In genomic region chr11:12141283-12141682, GRCh38 we compare ENCODE assay signal across 11 cellular contexts. TPM values are rescaled to one million over a fixed set of nuclear protein-coding genes. Genes with fewer than 3 reads are reported as not detected.
DNase-seq lines count a peak whose midpoint lies in the region; ATAC-seq and TF ChIP-seq lines count a peak whose summit lies in the region.
"Had no signal": no experiment of that assay in that cellular context is flagged by ENCODE, and none has a peak within 500 bp of the region (broad histone marks: within the 10 kb centered on the region; RNA-seq: fewer than 3 reads in every experiment).

No MANE protein-coding gene starts in this region.

- peak overlapping the region; percentile 83 for H3K27ac Mint-ChIP-seq in activated T-helper 17 cell treated with anti-CD3 and anti-CD28 coated beads, Interleukin-2, amount 50 U/mL, for 72 hours
- H3K27ac Mint-ChIP-seq: progenitor cell of endocrine pancreas had no signal

- no peaks in the 10 kb centered on the region for H3K9me3 ChIP-seq in BLaER1 treated with 17β-estradiol and CSF1 and Interleukin-3, amounts not matched to agents 10 nM and 100 nM (replicated peaks in 1 of 11)
- H3K9me3 ChIP-seq in DND-41 (ENCODE audit: insufficient read depth, low read length, severe bottlenecking) = no peaks in the 10 kb centered on the region
- H3K9me3 ChIP-seq in mucosa of descending colon = no peaks in the 10 kb centered on the region

- peak; percentile 17 for DNase-seq in DND-41
- peak in 1 of 3 donors; percentile 23 for DNase-seq in mucosa of descending colon
- DNase-seq in DMS 273 treated with DMSO at 0.1 percent for 48 hours (lab: John Stamatoyannopoulos, UW) = no peak
- no peak for DNase-seq in NCI-H526 treated with DMSO at 0.1 percent for 48 hours (lab: John Stamatoyannopoulos, UW)
- no peak for DNase-seq in T-helper 9 cell
- no peak for DNase-seq in NOMO-1 (lab: John Stamatoyannopoulos, UW; ENCODE audit: unreplicated experiment in 2 of 2)
- DNase-seq: NCI-H2227 treated with DMSO at 0.1 percent for 48 hours had no signal

- H2AFZ ChIP-seq in DND-41 (ENCODE audit: low read depth, low read length) = no peak overlapping the region

- H3K9ac ChIP-seq in BLaER1 treated with 17β-estradiol and CSF1 and Interleukin-3, amounts not matched to agents 10 nM and 100 nM = no peak overlapping the region
- no peak overlapping the region for H3K9ac ChIP-seq in DND-41 (ENCODE audit: low read depth, low read length)

- H3K4me3 Mint-ChIP-seq in activated T-helper 17 cell treated with anti-CD3 and anti-CD28 coated beads, Interleukin-2, amount 50 U/mL, for 72 hours = peak overlapping the region; percentile 50

- H3K36me3 ChIP-seq in BLaER1 treated with 17β-estradiol and CSF1 and Interleukin-3, amounts not matched to agents 10 nM and 100 nM = peaks cover 0 to 11% (median 0%) of the 10 kb centered on the region in 11 experiments; a peak in 4 of 22 replicates
- H3K36me3 ChIP-seq in DND-41 (ENCODE audit: insufficient read depth, low read length) (no peaks in the 10 kb centered on the region), mucosa of descending colon (ENCODE audit: low read depth) (no peaks in the 10 kb centered on the region)

- H3K4me3 ChIP-seq in BLaER1 treated with 17β-estradiol and CSF1 and Interleukin-3, amounts not matched to agents 10 nM and 100 nM = no peak overlapping the region
- H3K4me3 ChIP-seq in DND-41 (ENCODE audit: low read depth in 1 of 2, low read length in 2 of 2) (no peak overlapping the region), mucosa of descending colon (no peak overlapping the region)

- H3K4me1 ChIP-seq in BLaER1 treated with 17β-estradiol and CSF1 and Interleukin-3, amounts not matched to agents 10 nM and 100 nM = peaks cover 26 to 59% (median 33%) of the 10 kb centered on the region in 10 experiments
- peaks cover 8% of the 10 kb centered on the region for H3K4me1 ChIP-seq in DND-41 (ENCODE audit: insufficient read depth, low read length)
- H3K4me1 ChIP-seq in mucosa of descending colon (ENCODE audit: low read depth) = peaks cover 54% of the 10 kb centered on the region

- H3K9me3 Mint-ChIP-seq in activated T-helper 17 cell treated with anti-CD3 and anti-CD28 coated beads, Interleukin-2, amount 50 U/mL, for 72 hours = peaks cover 4% of the 10 kb centered on the region

- no peaks in the 10 kb centered on the region for H3K79me2 ChIP-seq in DND-41 (ENCODE audit: insufficient read depth, low read length)

- H4K20me1 ChIP-seq in BLaER1 treated with 17β-estradiol and CSF1 and Interleukin-3, amounts not matched to agents 10 nM and 100 nM = no peaks in the 10 kb centered on the region
- H4K20me1 ChIP-seq in DND-41 (ENCODE audit: insufficient read depth, low read length) = no peaks in the 10 kb centered on the region

- peak overlapping the region in 7 of 11 experiments; percentile 0 to 58 (median 22); a peak in 11 of 22 replicates for H3K4me2 ChIP-seq in BLaER1 treated with 17β-estradiol and CSF1 and Interleukin-3, amounts not matched to agents 10 nM and 100 nM
- H3K4me2 ChIP-seq in DND-41 (ENCODE audit: insufficient read depth, low read length) = no peak overlapping the region

- H3K27ac ChIP-seq in BLaER1 treated with 17β-estradiol and CSF1 and Interleukin-3, amounts not matched to agents 10 nM and 100 nM = no peak overlapping the region
- no peak overlapping the region for H3K27ac ChIP-seq in DND-41 (ENCODE audit: low read length)

- H3K27me3 ChIP-seq in BLaER1 treated with 17β-estradiol and CSF1 and Interleukin-3, amounts not matched to agents 10 nM and 100 nM = no peaks in the 10 kb centered on the region
- no peaks in the 10 kb centered on the region for H3K27me3 ChIP-seq in DND-41 (ENCODE audit: insufficient read depth, low read length, poor library complexity)

- H3K4me1 Mint-ChIP-seq in activated T-helper 17 cell treated with anti-CD3 and anti-CD28 coated beads, Interleukin-2, amount 50 U/mL, for 72 hours = peaks cover 48% of the 10 kb centered on the region

- peaks cover 20% of the 10 kb centered on the region for H3K36me3 Mint-ChIP-seq in activated T-helper 17 cell treated with anti-CD3 and anti-CD28 coated beads, Interleukin-2, amount 50 U/mL, for 72 hours (ENCODE audit: low read depth)

- peak; percentile 65; the same call in 2 of the 3 replicates for ATAC-seq in DND-41 (ENCODE audit: insufficient read depth, low read depth)
- ATAC-seq in activated T-helper 17 cell treated with anti-CD3 and anti-CD28 coated beads, Interleukin-2, amount 50 U/mL, for 72 hours (replicated peaks) = no peak
- ATAC-seq in mucosa of descending colon = peak; percentile 3
- ATAC-seq: SK-N-SH treated with all-trans-retinoic acid at 6 μM for 48 hours had no signal

- intact Hi-C loops in mucosa of descending colon (cut with DNase I, micrococcal nuclease) = no loop called here

- TF ChIP-seq CTCF in DND-41 (IDR thresholded peaks at IDR 0.05; ENCODE audit: borderline replicate concordance, extremely low read depth, low read length, poor library complexity, severe bottlenecking) (no peak), mucosa of descending colon (IDR thresholded peaks at IDR 0.05) (no peak)

- no peaks in the 10 kb centered on the region for H3K27me3 Mint-ChIP-seq in activated T-helper 17 cell treated with anti-CD3 and anti-CD28 coated beads, Interleukin-2, amount 50 U/mL, for 72 hours
- H3K27me3 Mint-ChIP-seq: progenitor cell of endocrine pancreas had no signal

RNA-seq across cellular contexts. Expression of gene MICAL2, which starts 30.9 kb away (rescaled TPM):
- 100 to 1,000 TPM; 127 to 253 TPM for total RNA-seq in activated T-helper 17 cell treated with anti-CD3 and anti-CD28 coated beads, Interleukin-2, amount 50 U/mL, for 72 hours
- total RNA-seq in mucosa of descending colon = 100 to 1,000 TPM; 263 to 384 (median 312) TPM
